Comparison of ENCODE assay signal across 9 cellular contexts in the genomic region with DNA sequence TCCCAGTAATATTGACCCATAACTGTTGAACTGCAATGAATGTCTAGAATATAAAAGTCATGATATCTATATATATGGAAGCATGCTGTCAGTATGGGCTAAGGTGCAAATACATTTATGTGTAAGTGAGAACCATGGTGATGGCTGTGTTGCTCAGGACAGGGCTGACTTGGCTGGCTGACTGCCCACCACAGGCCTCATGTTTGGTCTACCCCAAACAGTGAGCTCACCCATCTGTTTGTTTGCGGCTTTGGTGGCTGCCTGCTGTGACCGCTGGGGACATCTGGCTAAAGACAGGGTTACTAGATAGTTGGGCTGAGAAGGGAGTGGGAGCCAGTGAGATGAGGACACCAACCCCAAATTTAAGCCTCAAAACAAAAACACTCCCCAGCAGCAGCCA. TPM values are rescaled to one million over a fixed set of nuclear protein-coding genes. Genes with fewer than 3 reads are reported as not detected.
DNase-seq lines count a peak whose midpoint lies in the region; ATAC-seq and FAIRE-seq lines count a peak whose summit lies in the region.
"Had no signal": no experiment of that assay in that cellular context is flagged by ENCODE, and none has a peak within 500 bp of the region (broad histone marks: within the 10 kb centered on the region; RNA-seq: fewer than 3 reads in every experiment).

No MANE protein-coding gene starts in this region.

- no peak overlapping the region for H2AK5ac ChIP-seq in neuronal stem cell (ENCODE audit: low read depth, low read length)

- ATAC-seq in HG03139 (IDR thresholded peaks at IDR 0.05; ENCODE audit: unreplicated experiment), result peak; percentile 64
- ATAC-seq in natural killer cell treated with Interleukin-12 subunit alpha and Interleukin-12 subunit beta and Interleukin-15 and Interleukin-18, amount 100 ng/mL, for 72 hours, result peak; percentile 87 to 88

- H2BK120ac ChIP-seq in neuronal stem cell (ENCODE audit: low read depth, low read length), result no peak overlapping the region

- no peak overlapping the region for H4K8ac ChIP-seq in neuronal stem cell (ENCODE audit: low read depth, low read length)

- H3K4ac ChIP-seq in neuronal stem cell (ENCODE audit: low read length), result no peak overlapping the region

- in situ Hi-C loops in Caki2 (cut with HindIII; ENCODE audit: low pct_unique_long_range_greater_than_20kb, low sequenced_read_pairs), result no loop called here

- H3K4me1 ChIP-seq in neuronal stem cell (ENCODE audit: control insufficient read depth in 2 of 2, insufficient read depth in 1 of 2, low read depth in 1 of 2, low read length in 2 of 2), result no peaks in the 10 kb centered on the region

- H3K4me2 ChIP-seq in neuronal stem cell (ENCODE audit: insufficient read depth, low read length, poor library complexity, severe bottlenecking), result no peak overlapping the region

- H3K4me3 Mint-ChIP-seq in activated T-cell treated with anti-CD3 and anti-CD28 coated beads, Interleukin-2, amount 50 U/mL, for 24 hours, result peak overlapping the region; percentile 83
- peak overlapping the region; percentile 99 for H3K4me3 Mint-ChIP-seq in natural killer cell treated with Interleukin-12 subunit alpha and Interleukin-12 subunit beta and Interleukin-15 and Interleukin-18, amount 100 ng/mL, for 72 hours

- H3K4me3 ChIP-seq in neuronal stem cell (ENCODE audit: low read length in 2 of 2), result no peak overlapping the region
- H3K4me3 ChIP-seq: SK-N-MC had no signal

- H3K36me3 Mint-ChIP-seq in activated T-cell treated with anti-CD3 and anti-CD28 coated beads, Interleukin-2, amount 50 U/mL, for 24 hours (ENCODE audit: low read depth), result peaks cover 94% of the 10 kb centered on the region
- H3K36me3 Mint-ChIP-seq in natural killer cell treated with Interleukin-12 subunit alpha and Interleukin-12 subunit beta and Interleukin-15 and Interleukin-18, amount 100 ng/mL, for 72 hours, result peaks cover 48% of the 10 kb centered on the region

- no peak overlapping the region for H2BK12ac ChIP-seq in neuronal stem cell (ENCODE audit: low read length)

- no peaks in the 10 kb centered on the region for H3K36me3 ChIP-seq in neuronal stem cell (replicated peaks in 1 of 2; ENCODE audit: control insufficient read depth in 2 of 2, insufficient read depth in 2 of 2, low read length in 2 of 2)

- peaks cover 83% of the 10 kb centered on the region for H3K4me1 Mint-ChIP-seq in activated T-cell treated with anti-CD3 and anti-CD28 coated beads, Interleukin-2, amount 50 U/mL, for 24 hours (ENCODE audit: low read depth)
- H3K4me1 Mint-ChIP-seq in natural killer cell treated with Interleukin-12 subunit alpha and Interleukin-12 subunit beta and Interleukin-15 and Interleukin-18, amount 100 ng/mL, for 72 hours (ENCODE audit: low read depth in 2 of 2), result peaks cover 82 to 85% of the 10 kb centered on the region in 2 donors

- no peak overlapping the region for H4K91ac ChIP-seq in neuronal stem cell (ENCODE audit: low read depth, low read length, poor library complexity)

- no peak overlapping the region for H2BK15ac ChIP-seq in neuronal stem cell (ENCODE audit: low read length)

- peak; percentile 55 for DNase-seq in Caki2 (ENCODE audit: low read depth)
- peak; percentile 40 for DNase-seq in GM19239 (ENCODE audit: insufficient read length, low spot score)
- DNase-seq in activated T-cell treated with anti-CD3 and anti-CD28 coated beads, Interleukin-2, amount 50 U/mL, for 24 hours, result peak; percentile 68
- peak; percentile 94 for DNase-seq in natural killer cell treated with Interleukin-12 subunit alpha and Interleukin-12 subunit beta and Interleukin-15 and Interleukin-18, amount 100 ng/mL, for 72 hours (ENCODE audit: low spot score)
- no peak for DNase-seq in C1 segment of cervical spinal cord (lab: John Stamatoyannopoulos, UW)
- DNase-seq in NCI-H510A treated with DMSO at 0.1 percent for 48 hours (lab: John Stamatoyannopoulos, UW), result no peak
- no peak for DNase-seq in neuronal stem cell (ENCODE audit: low spot score)

- H3K23ac ChIP-seq in neuronal stem cell (ENCODE audit: low read depth, low read length, poor library complexity), result no peak overlapping the region

- peak; percentile 97 for FAIRE-seq in GM19239 (lab: Jason Lieb, UNC)

- H3K27me3 Mint-ChIP-seq in activated T-cell treated with anti-CD3 and anti-CD28 coated beads, Interleukin-2, amount 50 U/mL, for 24 hours, result no peaks in the 10 kb centered on the region
- H3K27me3 Mint-ChIP-seq in natural killer cell treated with Interleukin-12 subunit alpha and Interleukin-12 subunit beta and Interleukin-15 and Interleukin-18, amount 100 ng/mL, for 72 hours, result no peaks in the 10 kb centered on the region

- H3K27ac ChIP-seq in neuronal stem cell (replicated peaks; ENCODE audit: low read length), result no peak overlapping the region
- H3K27ac ChIP-seq: SK-N-MC had no signal

- H3K9me3 ChIP-seq in neuronal stem cell (replicated peaks in 1 of 2; ENCODE audit: control insufficient read depth in 2 of 2, insufficient read depth in 1 of 2, low read depth in 1 of 2, low read length in 2 of 2), result no peaks in the 10 kb centered on the region

- peaks cover 0 to 4% (median 1%) of the 10 kb centered on the region in 3 experiments for H3K27me3 ChIP-seq in neuronal stem cell (ENCODE audit: control insufficient read depth in 3 of 3, insufficient read depth in 3 of 3, low read depth in 1 of 3, low read length in 3 of 3)

- H3K14ac ChIP-seq in neuronal stem cell (ENCODE audit: low read length), result no peak overlapping the region

- no peak overlapping the region for H2AFZ ChIP-seq in neuronal stem cell (ENCODE audit: low read length)

- H3K27ac Mint-ChIP-seq in activated T-cell treated with anti-CD3 and anti-CD28 coated beads, Interleukin-2, amount 50 U/mL, for 24 hours, result peak overlapping the region; percentile 98
- peak overlapping the region; percentile 97 for H3K27ac Mint-ChIP-seq in natural killer cell treated with Interleukin-12 subunit alpha and Interleukin-12 subunit beta and Interleukin-15 and Interleukin-18, amount 100 ng/mL, for 72 hours

- H3K9me3 Mint-ChIP-seq in activated T-cell treated with anti-CD3 and anti-CD28 coated beads, Interleukin-2, amount 50 U/mL, for 24 hours, result peaks cover 9% of the 10 kb centered on the region
- H3K9me3 Mint-ChIP-seq in natural killer cell treated with Interleukin-12 subunit alpha and Interleukin-12 subunit beta and Interleukin-15 and Interleukin-18, amount 100 ng/mL, for 72 hours, result peaks cover 5% of the 10 kb centered on the region

- no peaks in the 10 kb centered on the region for H3K79me1 ChIP-seq in neuronal stem cell (ENCODE audit: low read depth, low read length)

- H3K18ac ChIP-seq in neuronal stem cell (ENCODE audit: low read length), result no peak overlapping the region

- no peak overlapping the region for H2BK5ac ChIP-seq in neuronal stem cell (ENCODE audit: low read length)

- no CpG with 5 or more reads among the region's 2 CpGs for WGBS in neuronal stem cell (ENCODE audit: extremely low coverage in 2 of 2, insufficient read length in 2 of 2, insufficient replicate concordance in 1 of 2), 2 donors

- no peak overlapping the region for H3K9ac ChIP-seq in neuronal stem cell (ENCODE audit: low read depth, low read length, poor library complexity)

RNA-seq across cellular contexts. Expression of gene CD44, which starts 6.3 kb away (rescaled TPM):
- 219 and 226 TPM in 2 replicates for total RNA-seq in Caki2 (2014; rRNA removed; shearing (Covaris generic); ENCODE audit: low replicate concordance)
- 100 to 1,000 TPM; 698 to 736 TPM for total RNA-seq in natural killer cell treated with Interleukin-12 subunit alpha and Interleukin-12 subunit beta and Interleukin-15 and Interleukin-18, amount 100 ng/mL, for 72 hours
- polyA plus RNA-seq in neuronal stem cell (2013, experiment 1 of 2), result 1.6 TPM
- 0.75 TPM for polyA plus RNA-seq in neuronal stem cell (2013, experiment 2 of 2)

Comparison
In these comparisons a context has a peak if more than half of its experiments do, and no peak if none do; other contexts are left out.
1. DNase-seq: peak in Caki2 (single experiment), GM19239 (single experiment), activated T-cell treated with anti-CD3 and anti-CD28 coated beads, Interleukin-2, amount 50 U/mL, for 24 hours (single experiment) and natural killer cell treated with Interleukin-12 subunit alpha and Interleukin-12 subunit beta and Interleukin-15 and Interleukin-18, amount 100 ng/mL, for 72 hours (single experiment); none in C1 segment of cervical spinal cord (0 of 14), NCI-H510A treated with DMSO at 0.1 percent for 48 hours (single experiment) and neuronal stem cell (single experiment).